8 cellular contexts compared by ENCODE assay signal in the genomic region with DNA sequence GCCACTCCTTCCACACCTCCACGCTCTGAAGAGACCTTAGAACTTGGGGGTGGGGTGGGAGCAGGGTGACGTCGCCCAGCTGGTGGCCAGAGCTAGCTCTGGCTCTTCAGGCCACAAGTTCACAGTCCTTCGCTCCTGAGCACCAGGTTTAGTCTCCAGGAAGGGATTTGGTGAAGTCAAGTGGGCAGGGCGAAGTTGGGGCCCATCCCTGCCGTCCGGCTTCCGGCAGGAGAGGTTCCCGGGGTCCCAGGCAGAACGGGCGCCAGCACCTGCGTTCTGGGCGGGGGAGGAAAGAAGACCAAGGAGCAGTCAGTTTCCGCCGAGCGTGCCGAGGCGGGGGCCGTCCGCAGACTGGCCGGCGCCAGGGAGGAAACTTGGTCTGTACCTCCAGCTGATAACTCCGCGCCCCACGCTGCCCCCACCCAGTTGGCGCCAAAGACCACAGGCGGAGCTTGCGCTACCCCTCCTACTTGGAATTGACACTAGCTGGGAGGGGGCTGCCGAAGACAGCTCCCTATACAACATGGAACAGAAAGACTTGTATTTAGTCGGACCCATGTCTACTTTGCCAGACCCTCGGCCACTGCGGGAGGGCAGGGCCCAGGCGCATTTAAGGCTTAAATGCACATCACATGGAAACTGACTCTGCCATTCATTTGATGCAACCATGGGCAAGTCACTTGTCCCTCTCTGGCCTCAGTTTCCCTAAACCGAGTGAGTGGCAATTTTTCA. TPM values are rescaled to one million over a fixed set of nuclear protein-coding genes. Genes with fewer than 3 reads are reported as not detected.
DNase-seq lines count a peak whose midpoint lies in the region; ATAC-seq and TF ChIP-seq lines count a peak whose summit lies in the region.

No MANE protein-coding gene starts in this region.

- peaks cover 57% of the 10 kb centered on the region for H3F3A ChIP-seq in DOHH2 (ENCODE audit: control insufficient read depth, insufficient read depth)
- peaks cover 50% of the 10 kb centered on the region for H3F3A ChIP-seq in MM.1S (ENCODE audit: insufficient read depth, low read length)

- ATAC-seq in activated B cell treated with CpG ODN at 0.5 μM for 24 hours (ENCODE audit: low read depth) = no peak
- no peak for ATAC-seq in natural killer cell treated with Interleukin-12 subunit alpha and Interleukin-12 subunit beta and Interleukin-15 and Interleukin-18, amount 100 ng/mL, for 72 hours

- H3K9me3 Mint-ChIP-seq in activated B cell treated with CpG ODN at 0.5 μM for 24 hours = no peaks in the 10 kb centered on the region
- no peaks in the 10 kb centered on the region for H3K9me3 Mint-ChIP-seq in natural killer cell treated with Interleukin-12 subunit alpha and Interleukin-12 subunit beta and Interleukin-15 and Interleukin-18, amount 100 ng/mL, for 72 hours

- intact Hi-C loops in activated B cell treated with CpG ODN at 0.5 μM for 24 hours (cut with micrococcal nuclease) = loop anchor here (2.0 to 10.0 kb wide), 3 partner anchors 14 to 166 kb away; no protein-coding TSS in a partner anchor

- no peaks in the 10 kb centered on the region for H3K27me3 Mint-ChIP-seq in activated B cell treated with CpG ODN at 0.5 μM for 24 hours
- peaks cover 40 to 44% of the 10 kb centered on the region in 2 donors for H3K27me3 Mint-ChIP-seq in natural killer cell treated with Interleukin-12 subunit alpha and Interleukin-12 subunit beta and Interleukin-15 and Interleukin-18, amount 100 ng/mL, for 72 hours

- H3K9me3 ChIP-seq in DOHH2 (ENCODE audit: control insufficient read depth, insufficient read depth, low read length) = no peaks in the 10 kb centered on the region
- no peaks in the 10 kb centered on the region for H3K9me3 ChIP-seq in MM.1S (replicated peaks; ENCODE audit: insufficient read depth, low read length)

- H3K4me3 ChIP-seq in DOHH2 (ENCODE audit: low read length) = peak overlapping the region; percentile 93
- H3K4me3 ChIP-seq in MM.1S (ENCODE audit: low read length) = peak overlapping the region; percentile 92
- peak overlapping the region; percentile 75 for H3K4me3 ChIP-seq in epithelial cell of proximal tubule (ENCODE audit: low read depth, low read length)

- H4K20me1 ChIP-seq in DOHH2 (ENCODE audit: control insufficient read depth, insufficient read depth, low read depth, low read length) = peaks cover 20% of the 10 kb centered on the region
- H4K20me1 ChIP-seq in MM.1S (ENCODE audit: insufficient read depth, low read length) = no peaks in the 10 kb centered on the region

- H3K9me2 ChIP-seq in DOHH2 (replicated peaks; ENCODE audit: control insufficient read depth, low read length) = no peaks in the 10 kb centered on the region
- H3K9me2 ChIP-seq in MM.1S (replicated peaks; ENCODE audit: insufficient read depth, low read length) = no peaks in the 10 kb centered on the region

- H3K9ac ChIP-seq in MM.1S (ENCODE audit: low read length) = peak overlapping the region; percentile 69

- CTCF ChIA-PET in activated B cell treated with CpG ODN at 0.5 μM for 24 hours (lab: Charles Lee) = interaction anchor here (1.0 to 31.5 kb wide), 12 partner anchors 9 to 214 kb away, joined by 3 to 872 read pairs (median 4); no protein-coding TSS in a partner anchor

- peaks cover 81% of the 10 kb centered on the region for H3K4me1 Mint-ChIP-seq in activated B cell treated with CpG ODN at 0.5 μM for 24 hours
- peaks cover 48 to 53% of the 10 kb centered on the region in 2 donors for H3K4me1 Mint-ChIP-seq in natural killer cell treated with Interleukin-12 subunit alpha and Interleukin-12 subunit beta and Interleukin-15 and Interleukin-18, amount 100 ng/mL, for 72 hours (ENCODE audit: low read depth in 2 of 2)

- H3K4me1 ChIP-seq in DOHH2 (ENCODE audit: control insufficient read depth, low read length) (peaks cover 80% of the 10 kb centered on the region), MM.1S (ENCODE audit: low read length) (peaks cover 38% of the 10 kb centered on the region)

- TF ChIP-seq CTCF in DOHH2 (IDR thresholded peaks at IDR 0.05; ENCODE audit: low read depth, low read length, poor library complexity, severe bottlenecking) (no peak), MM.1S (IDR thresholded peaks at IDR 0.05; ENCODE audit: low read length) (no peak), activated B cell treated with CpG ODN at 0.5 μM for 24 hours (IDR thresholded peaks at IDR 0.05) (no peak), epithelial cell of proximal tubule (conservative IDR thresholded peaks at IDR 0.05; ENCODE audit: low read depth, low read length) (no peak)

- H3K27ac ChIP-seq in DOHH2 (ENCODE audit: low read depth, low read length) = peak overlapping the region; percentile 87
- peak overlapping the region; percentile 65; the same call in 1 of the 2 replicates for H3K27ac ChIP-seq in MM.1S (ENCODE audit: low read length)

- POLR2A ChIA-PET in activated B cell treated with CpG ODN at 0.5 μM for 24 hours (lab: Charles Lee) = interaction anchor here (0.5 to 36.4 kb wide), 19 partner anchors 8 to 856 kb away, joined by 3 to 1151 read pairs (median 7); partner anchors contain the start of genes E2F2, HNRNPR and STPG1

- peak; percentile 37 for DNase-seq in MM.1S
- DNase-seq in activated B cell treated with CpG ODN at 0.5 μM for 24 hours = no peak
- no peak for DNase-seq in epithelial cell of proximal tubule (ENCODE audit: low read depth)
- DNase-seq in natural killer cell treated with Interleukin-12 subunit alpha and Interleukin-12 subunit beta and Interleukin-15 and Interleukin-18, amount 100 ng/mL, for 72 hours (ENCODE audit: low spot score) = no peak
- DNase-seq in NCI-H1694 (lab: John Stamatoyannopoulos, UW) = no peak
- DNase-seq in iPS-NIHi7 (ENCODE audit: extremely low spot score) = no peak
- DNase-seq in AML-193 (lab: John Stamatoyannopoulos, UW) = no peak

- peaks cover 38% of the 10 kb centered on the region for H3K79me2 ChIP-seq in DOHH2 (ENCODE audit: control insufficient read depth, low read length)
- H3K79me2 ChIP-seq in MM.1S (ENCODE audit: low read length) = peaks cover 9% of the 10 kb centered on the region

- H2AFZ ChIP-seq in MM.1S (ENCODE audit: low read length) = peak overlapping the region; percentile 61

- peaks cover 24% of the 10 kb centered on the region for H3K36me3 Mint-ChIP-seq in activated B cell treated with CpG ODN at 0.5 μM for 24 hours (ENCODE audit: low read depth)
- no peaks in the 10 kb centered on the region for H3K36me3 Mint-ChIP-seq in natural killer cell treated with Interleukin-12 subunit alpha and Interleukin-12 subunit beta and Interleukin-15 and Interleukin-18, amount 100 ng/mL, for 72 hours

- H3K4me2 ChIP-seq in DOHH2 (ENCODE audit: low read length) (peak overlapping the region; percentile 93), MM.1S (ENCODE audit: low read depth, low read length) (peak overlapping the region; percentile 94)

- H3K4me3 Mint-ChIP-seq in activated B cell treated with CpG ODN at 0.5 μM for 24 hours = peak overlapping the region; percentile 87
- peak overlapping the region; percentile 86 for H3K4me3 Mint-ChIP-seq in natural killer cell treated with Interleukin-12 subunit alpha and Interleukin-12 subunit beta and Interleukin-15 and Interleukin-18, amount 100 ng/mL, for 72 hours

- H3K27me3 ChIP-seq in DOHH2 (ENCODE audit: control insufficient read depth, low read length) (no peaks in the 10 kb centered on the region; the same call in 1 of the 2 replicates), MM.1S (replicated peaks; ENCODE audit: insufficient read depth, low read length) (peaks cover 17% of the 10 kb centered on the region)

- H3K27ac Mint-ChIP-seq in activated B cell treated with CpG ODN at 0.5 μM for 24 hours = peak overlapping the region; percentile 95
- H3K27ac Mint-ChIP-seq in natural killer cell treated with Interleukin-12 subunit alpha and Interleukin-12 subunit beta and Interleukin-15 and Interleukin-18, amount 100 ng/mL, for 72 hours = peak overlapping the region; percentile 44 to 76

- peaks cover 40% of the 10 kb centered on the region for H3K36me3 ChIP-seq in DOHH2 (ENCODE audit: control insufficient read depth, low read length)
- no peaks in the 10 kb centered on the region for H3K36me3 ChIP-seq in MM.1S (replicated peaks; ENCODE audit: insufficient read depth, low read length)

RNA-seq across cellular contexts. Expression of gene ID3, which starts 1.0 kb away (rescaled TPM):
- total RNA-seq in activated B cell treated with CpG ODN at 0.5 μM for 24 hours (195 and 205 TPM in 2 replicates), epithelial cell of proximal tubule (76.0 and 154 TPM in 2 replicates)
- total RNA-seq in natural killer cell treated with Interleukin-12 subunit alpha and Interleukin-12 subunit beta and Interleukin-15 and Interleukin-18, amount 100 ng/mL, for 72 hours = 1 to 10 TPM; 2.6 to 5.0 TPM

RNA-seq across cellular contexts. Expression of gene E2F2, which starts 27.3 kb away (rescaled TPM):
- total RNA-seq in activated B cell treated with CpG ODN at 0.5 μM for 24 hours (2.4 and 3.4 TPM in 2 replicates), epithelial cell of proximal tubule (4.0 and 6.5 TPM in 2 replicates)
- total RNA-seq in natural killer cell treated with Interleukin-12 subunit alpha and Interleukin-12 subunit beta and Interleukin-15 and Interleukin-18, amount 100 ng/mL, for 72 hours = 10 to 100 TPM; 10.7 to 15.5 TPM

Comparison
In these comparisons a context has a peak if more than half of its experiments do, and no peak if none do; other contexts are left out.
1. RNA of gene ID3, which starts 1.0 kb away (total RNA-seq): 195 to 205 TPM in activated B cell treated with CpG ODN at 0.5 μM for 24 hours and 76.0 to 154 TPM in epithelial cell of proximal tubule; 2.6 to 5.0 TPM in natural killer cell treated with Interleukin-12 subunit alpha and Interleukin-12 subunit beta and Interleukin-15 and Interleukin-18, amount 100 ng/mL, for 72 hours; every median in the first group is over 10 times any median in the second.
2. Peak in every context shown above with its lines, with median percentiles within 50 percentile points of each other: H3K4me3 ChIP-seq.